15 cellular contexts compared by ENCODE assay signal in the genomic region with DNA sequence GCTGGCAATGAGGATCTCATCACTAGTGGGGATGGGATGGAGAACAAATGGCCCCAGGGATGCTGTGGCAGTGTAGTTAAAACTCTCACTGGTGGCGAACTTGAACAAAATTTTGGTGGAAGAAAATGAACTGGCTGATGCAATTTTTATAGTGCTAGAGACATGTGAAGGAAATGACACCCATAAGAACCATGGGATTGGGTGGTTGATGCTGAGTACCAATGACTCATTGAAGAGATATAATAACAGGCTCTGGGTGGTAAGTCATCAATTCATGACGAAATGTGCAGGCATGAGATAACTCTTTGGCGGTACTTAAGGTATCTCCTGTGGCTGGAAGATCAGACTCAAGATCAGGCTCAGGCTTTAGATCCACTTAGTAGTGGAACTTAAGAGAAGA.
A peak's percentile ranks its signal among the peaks of the same experiment; 100 is the strongest.
DNase-seq lines count a peak whose midpoint lies in the region; FAIRE-seq and TF ChIP-seq lines count a peak whose summit lies in the region.
"Had no signal": no experiment of that assay in that cellular context is flagged by ENCODE, and none has a peak within 500 bp of the region (broad histone marks: within the 10 kb centered on the region; RNA-seq: fewer than 3 reads in every experiment).

No MANE protein-coding gene starts in this region.

- H3K4me3 ChIP-seq in bronchial epithelial cell (ENCODE audit: low read depth, low read length) (no peak overlapping the region), mesenchymal stem cell (ENCODE audit: insufficient read depth in 1 of 2, low read depth in 1 of 2, low read length in 2 of 2) (no peak overlapping the region)
- H3K4me3 ChIP-seq: gastroesophageal sphincter, spleen, transverse colon had no signal

- TF ChIP-seq CTCF in bronchial epithelial cell (IDR thresholded peaks at IDR 0.05; ENCODE audit: insufficient read depth, low read length, severe bottlenecking): no peak

- no peak overlapping the region for H3K14ac ChIP-seq in mesenchymal stem cell (ENCODE audit: low read length in 2 of 2)

- no peak overlapping the region for H2BK5ac ChIP-seq in mesenchymal stem cell (ENCODE audit: low read depth, low read length, poor library complexity, severe bottlenecking)

- no peaks in the 10 kb centered on the region for H3K79me1 ChIP-seq in mesenchymal stem cell (replicated peaks; ENCODE audit: low read length, poor library complexity, severe bottlenecking)

- H4K91ac ChIP-seq in mesenchymal stem cell (ENCODE audit: low read length): no peak overlapping the region

- H3K18ac ChIP-seq in mesenchymal stem cell (ENCODE audit: low read depth in 1 of 2, low read length in 2 of 2): no peak overlapping the region

- H3K9me3 ChIP-seq in mesenchymal stem cell (ENCODE audit: control insufficient read depth, low read length): no peaks in the 10 kb centered on the region
- H3K9me3 ChIP-seq: gastroesophageal sphincter, spleen, transverse colon had no signal

- H2AK5ac ChIP-seq in mesenchymal stem cell (ENCODE audit: low read length, severe bottlenecking): no peak overlapping the region

- no peak overlapping the region for H3K27ac ChIP-seq in mesenchymal stem cell (ENCODE audit: low read length, poor library complexity, severe bottlenecking)
- H3K27ac ChIP-seq: C4-2B, gastroesophageal sphincter, spleen, transverse colon had no signal

- no peak overlapping the region for H3K4me2 ChIP-seq in mesenchymal stem cell (ENCODE audit: low read length, poor library complexity, severe bottlenecking)

- H2BK120ac ChIP-seq in mesenchymal stem cell (ENCODE audit: low read depth, low read length): no peak overlapping the region

- H3K23ac ChIP-seq in mesenchymal stem cell (ENCODE audit: low read length in 2 of 2): no peak overlapping the region

- H3K27me3 ChIP-seq in bronchial epithelial cell (ENCODE audit: control insufficient read depth, insufficient read depth, low read length) (no peaks in the 10 kb centered on the region), mesenchymal stem cell (ENCODE audit: control insufficient read depth in 1 of 2, insufficient read depth in 1 of 2, low read length in 2 of 2) (no peaks in the 10 kb centered on the region)
- H3K27me3 ChIP-seq: gastroesophageal sphincter, spleen, transverse colon had no signal

- WGBS in mesenchymal stem cell: 87% methylated on average over 3 of the region's 3 CpGs

- FAIRE-seq in bronchial epithelial cell (lab: Jason Lieb, UNC): no peak

- H2AFZ ChIP-seq in mesenchymal stem cell (ENCODE audit: low read depth, low read length): no peak overlapping the region

- H2BK15ac ChIP-seq in mesenchymal stem cell (ENCODE audit: low read depth, poor library complexity, severe bottlenecking): no peak overlapping the region

- H3K4ac ChIP-seq in mesenchymal stem cell (ENCODE audit: low read depth in 1 of 2, low read length in 2 of 2): no peak overlapping the region

- no peak overlapping the region for H3K9ac ChIP-seq in mesenchymal stem cell (ENCODE audit: low read length)

- H4K8ac ChIP-seq in mesenchymal stem cell (ENCODE audit: low read length): no peak overlapping the region

- DNase-seq in GM03348 (ENCODE audit: low spot score) (peak; percentile 33), MV-4-11 (lab: John Stamatoyannopoulos, UW) (peak; percentile 52), bronchial epithelial cell (ENCODE audit: low read depth) (peak; percentile 57), mesenchymal stem cell (peak; percentile 24), SW 1271 (lab: John Stamatoyannopoulos, UW) (no peak), mesenteric fat pad (ENCODE audit: low spot score) (no peak), NCI-H187 (lab: John Stamatoyannopoulos, UW) (no peak)
- DNase-seq: activated CD4-positive, alpha-beta T cell treated with anti-CD3 and anti-CD28 coated beads, Interleukin-2, amount 50 U/mL, for 48 hours; activated T-cell treated with anti-CD3 and anti-CD28 coated beads, Interleukin-2, amount 50 U/mL, for 1 hour; NCI-H2081; NCI-H526 treated with DMSO at 0.1 percent for 48 hours; spleen; transverse colon had no signal

- H3K36me3 ChIP-seq in bronchial epithelial cell (ENCODE audit: control insufficient read depth, insufficient read depth, low read length) (no peaks in the 10 kb centered on the region), mesenchymal stem cell (ENCODE audit: control insufficient read depth in 1 of 2, insufficient read depth in 2 of 2, low read depth in 1 of 2, low read length in 2 of 2) (no peaks in the 10 kb centered on the region)
- H3K36me3 ChIP-seq: gastroesophageal sphincter, spleen, transverse colon had no signal

- no peaks in the 10 kb centered on the region for H3K4me1 ChIP-seq in mesenchymal stem cell (ENCODE audit: control insufficient read depth, insufficient read depth, low read depth, low read length)
- H3K4me1 ChIP-seq: gastroesophageal sphincter, spleen, transverse colon had no signal

- H2BK12ac ChIP-seq in mesenchymal stem cell (ENCODE audit: low read length in 2 of 2): no peak overlapping the region

Comparison
In these comparisons a context has a peak if more than half of its experiments do, and no peak if none do; other contexts are left out.
1. DNase-seq: peak in GM03348 (single experiment), MV-4-11 (single experiment), bronchial epithelial cell (single experiment) and mesenchymal stem cell (single experiment); none in SW 1271 (0 of 2), mesenteric fat pad (single experiment) and NCI-H187 (0 of 2).